8 cellular contexts compared by ENCODE assay signal in the genomic region with DNA sequence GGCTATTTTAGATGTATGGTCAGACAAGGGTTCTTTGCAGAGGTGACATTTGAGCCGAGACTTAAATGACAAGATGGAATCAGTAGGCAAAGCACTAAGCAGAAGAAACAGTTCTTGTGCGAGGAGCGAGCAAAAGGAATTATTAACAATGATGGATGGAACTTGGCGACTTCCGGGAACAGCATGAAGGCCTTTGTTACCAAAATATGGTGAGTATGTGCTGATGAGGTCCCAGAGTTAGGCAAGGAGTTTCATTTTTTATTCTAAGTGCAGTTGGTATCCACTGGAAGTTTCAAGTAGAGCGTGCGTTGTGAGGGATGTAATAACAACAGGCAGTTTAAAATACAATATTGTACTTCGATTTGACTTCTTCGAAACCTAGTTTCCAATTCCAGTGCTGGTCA. TPM values are rescaled to one million over a fixed set of nuclear protein-coding genes. Genes with fewer than 3 reads are reported as not detected.
DNase-seq lines count a peak whose midpoint lies in the region; ATAC-seq and TF ChIP-seq lines count a peak whose summit lies in the region.

No MANE protein-coding gene starts in this region.

- H3K27ac ChIP-seq in GM23338 (ENCODE audit: low read depth) (peak overlapping the region; percentile 95; the same call in 1 of the 2 replicates), psoas muscle (peak overlapping the region; percentile 99)

- H3K36me3 Mint-ChIP-seq in GM23338 (ENCODE audit: low read depth), result no peaks in the 10 kb centered on the region; the same call in 2 of the 3 replicates

- ATAC-seq in GM23338, result no peak
- no peak for ATAC-seq in psoas muscle
- no peak for ATAC-seq in HG03196 (IDR thresholded peaks at IDR 0.05; ENCODE audit: unreplicated experiment)

- intact Hi-C loops in psoas muscle (cut with DNase I), result loop anchor here (5.0 kb wide), 2 partner anchors 47 to 67 kb away; no protein-coding TSS in a partner anchor

- H3K4me1 ChIP-seq in GM23338 (ENCODE audit: insufficient read depth) (peaks cover 19% of the 10 kb centered on the region; the same call in 1 of the 2 replicates), psoas muscle (peaks cover 57% of the 10 kb centered on the region)

- peak overlapping the region; percentile 100 for H2AFZ ChIP-seq in GM23338

- H3K27me3 ChIP-seq in BJ (ENCODE audit: control insufficient read depth, insufficient read depth, low read length), result no peaks in the 10 kb centered on the region
- H3K27me3 ChIP-seq in GM23338 (ENCODE audit: insufficient read depth), result peaks cover 23% of the 10 kb centered on the region
- H3K27me3 ChIP-seq in psoas muscle (ENCODE audit: insufficient read depth in 3 of 3, low read length in 2 of 3), result no peaks in the 10 kb centered on the region

- peak overlapping the region; percentile 88 for H3K4me3 Mint-ChIP-seq in GM23338

- H3K9me3 Mint-ChIP-seq in GM23338, result no peaks in the 10 kb centered on the region

- peaks cover 6% of the 10 kb centered on the region for H3F3A ChIP-seq in GM23338 (replicated peaks; ENCODE audit: low read depth)

- no peaks in the 10 kb centered on the region for H4K20me1 ChIP-seq in GM23338 (replicated peaks; ENCODE audit: insufficient read depth)

- CTCF ChIA-PET in BJ (lab: Yijun Ruan, JAX), result no interaction called here

- H3K4me2 ChIP-seq in GM23338, result peak overlapping the region; percentile 94

- TF ChIP-seq CTCF in BJ (IDR thresholded peaks at IDR 0.05; ENCODE audit: insufficient read depth, low read depth, low read length) (no peak), GM23338 (conservative IDR thresholded peaks at IDR 0.05; ENCODE audit: low read depth in 2 of 2) (no peak), fibroblast of mammary gland (conservative IDR thresholded peaks at IDR 0.05; ENCODE audit: control insufficient read depth, insufficient read depth, low read depth, low read length) (no peak), psoas muscle (IDR thresholded peaks at IDR 0.05) (no peak)

- H3K4me1 Mint-ChIP-seq in GM23338, result peaks cover 16% of the 10 kb centered on the region

- DNase-seq in BJ (ENCODE audit: low read depth) (peak; percentile 15), GM23338 (ENCODE audit: low spot score) (no peak), SW480 (ENCODE audit: low spot score) (peak; percentile 59), fibroblast of mammary gland (ENCODE audit: low read depth) (peak; percentile 48), psoas muscle (no peak), putamen (ENCODE audit: low spot score) (no peak)
- no peak for DNase-seq in activated effector memory CD4-positive, alpha-beta T cell treated with Interleukin-2 at 50 U/mL for 16 hours

- H3K4me3 ChIP-seq in BJ (ENCODE audit: low read depth, low read length) (peak overlapping the region; percentile 53), GM23338 (peak overlapping the region; percentile 84), fibroblast of mammary gland (ENCODE audit: control insufficient read depth, low read depth, low read length) (peak overlapping the region; percentile 70), psoas muscle (peak overlapping the region; percentile 94)

- WGBS in psoas muscle, 3 donors, result 0 to 1% (median 0%) methylated on average over 9 of the region's 9 CpGs

- no peaks in the 10 kb centered on the region for H3K9me2 ChIP-seq in GM23338 (ENCODE audit: insufficient read depth)

- POLR2A ChIA-PET in BJ (lab: Charles Lee), result no interaction called here

- H3K9me3 ChIP-seq in psoas muscle, result no peaks in the 10 kb centered on the region

- H3K36me3 ChIP-seq in BJ (ENCODE audit: control insufficient read depth, insufficient read depth, low read length) (no peaks in the 10 kb centered on the region), GM23338 (ENCODE audit: insufficient read depth) (no peaks in the 10 kb centered on the region), psoas muscle (ENCODE audit: insufficient read depth in 1 of 2, low read depth in 1 of 2) (no peaks in the 10 kb centered on the region)

- peak overlapping the region; percentile 73 for H3K27ac Mint-ChIP-seq in GM23338

- no peaks in the 10 kb centered on the region for H3K79me2 ChIP-seq in GM23338 (replicated peaks; ENCODE audit: insufficient read depth)

- H3K27me3 Mint-ChIP-seq in GM23338 (ENCODE audit: insufficient read depth, low read depth, poor library complexity), result peaks cover 21% of the 10 kb centered on the region

TF ChIP-seq in GM23338, 12 proteins besides CTCF, POLR2A, EP300 and RAD21:
- no peak for TF ChIP-seq ZNF114 (CRISPR knock-in tag; IDR thresholded peaks at IDR 0.05)
- TF ChIP-seq, protein P1, sequence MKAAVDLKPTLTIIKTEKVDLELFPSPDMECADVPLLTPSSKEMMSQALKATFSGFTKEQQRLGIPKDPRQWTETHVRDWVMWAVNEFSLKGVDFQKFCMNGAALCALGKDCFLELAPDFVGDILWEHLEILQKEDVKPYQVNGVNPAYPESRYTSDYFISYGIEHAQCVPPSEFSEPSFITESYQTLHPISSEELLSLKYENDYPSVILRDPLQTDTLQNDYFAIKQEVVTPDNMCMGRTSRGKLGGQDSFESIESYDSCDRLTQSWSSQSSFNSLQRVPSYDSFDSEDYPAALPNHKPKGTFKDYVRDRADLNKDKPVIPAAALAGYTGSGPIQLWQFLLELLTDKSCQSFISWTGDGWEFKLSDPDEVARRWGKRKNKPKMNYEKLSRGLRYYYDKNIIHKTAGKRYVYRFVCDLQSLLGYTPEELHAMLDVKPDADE (IDR thresholded peaks at IDR 0.05), result no peak
- no peak for TF ChIP-seq STAT1 (IDR thresholded peaks at IDR 0.05; ENCODE audit: unreplicated experiment)
- no peak for TF ChIP-seq EZH2phosphoT487 (IDR thresholded peaks at IDR 0.05; ENCODE audit: unreplicated experiment)
- TF ChIP-seq NANOG (IDR thresholded peaks at IDR 0.05; ENCODE audit: borderline replicate concordance), result no peak
- no peak for TF ChIP-seq POLR2AphosphoS5 (IDR thresholded peaks at IDR 0.05; ENCODE audit: low read depth)
- TF ChIP-seq EZH2 (IDR thresholded peaks at IDR 0.05; ENCODE audit: low read depth, unreplicated experiment), result no peak
TF ChIP-seq in GM23338: peak in this region for 0.

RNA-seq across cellular contexts. Expression of a gene that starts 1.6 kb away (rescaled TPM):
- polyA plus RNA-seq in BJ (2011; rRNA removed) (6.3 and 12.3 TPM in 2 replicates), GM23338 (2016; fragmentation: Nextera tagmentation; extraction: Ambion mirVana) (1.2 and 1.6 TPM in 2 replicates), psoas muscle (10 to 100 TPM in 1 of 3 donors, 1 to 10 TPM in 2; 4.1 to 12.4 (median 4.3) TPM)
- polyA minus RNA-seq in BJ (2011; rRNA and poly(A)+ RNA removed), result 18.8 and 19.4 TPM in 2 replicates
- total RNA-seq in GM23338 (2014; rRNA removed; shearing (Covaris generic)), result 8.3 and 8.5 TPM in 2 replicates
- 10 to 100 TPM; 30.4 to 62.8 (median 45.4) TPM for total RNA-seq in psoas muscle

RNA-seq across cellular contexts. Expression of a gene that starts 58.0 kb away (rescaled TPM):
- polyA plus RNA-seq in BJ (2011; rRNA removed) (9.2 and 17.3 TPM in 2 replicates), GM23338 (2016; fragmentation: Nextera tagmentation; extraction: Ambion mirVana) (0.73 TPM in 1 of 2 replicates, not detected in the other), psoas muscle (1 to 10 TPM in 1 of 3 donors, under 1 TPM in 2; 0.23 to 4.4 (median 0.55) TPM)
- polyA minus RNA-seq in BJ (2011; rRNA and poly(A)+ RNA removed), result 6.3 and 7.5 TPM in 2 replicates
- not detected in 2 replicates for total RNA-seq in GM23338 (2014; rRNA removed; shearing (Covaris generic))
- 1 to 10 TPM; 3.0 to 6.4 (median 3.2) TPM for total RNA-seq in psoas muscle

Comparison
In these comparisons a context has a peak if more than half of its experiments do, and no peak if none do; other contexts are left out.
1. DNase-seq: peak in BJ (single experiment), SW480 (single experiment) and fibroblast of mammary gland (single experiment); none in GM23338 (single experiment), psoas muscle (0 of 2), activated effector memory CD4-positive, alpha-beta T cell treated with Interleukin-2 at 50 U/mL for 16 hours (single experiment) and putamen (single experiment).
2. Peak in every context shown above with its lines, with median percentiles within 50 percentile points of each other: H3K4me3 ChIP-seq.